Comparison of ENCODE assay signal across 23 cellular contexts in the genomic region with DNA sequence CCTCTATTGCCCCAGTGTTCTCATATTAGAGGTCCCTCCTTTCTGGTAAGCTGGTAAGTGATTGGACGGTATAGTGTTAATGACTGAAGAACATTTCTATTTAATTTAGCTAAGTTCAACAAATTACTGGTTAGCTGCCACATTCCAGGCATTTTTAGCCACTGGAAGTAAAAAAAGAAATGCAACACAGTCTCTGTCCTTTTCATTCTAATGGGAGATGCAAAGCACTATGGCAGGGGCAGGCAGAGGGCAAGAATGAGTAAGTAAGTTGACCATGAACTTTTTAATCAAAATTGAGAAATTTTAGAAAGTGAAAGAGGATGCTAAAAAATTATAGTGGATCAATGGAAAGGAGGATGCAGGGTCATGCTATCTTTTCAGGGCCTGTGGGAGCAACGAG.
"Had no signal": no experiment of that assay in that cellular context is flagged by ENCODE, and none has a peak within 500 bp of the region (broad histone marks: within the 10 kb centered on the region; RNA-seq: fewer than 3 reads in every experiment).

No MANE protein-coding gene starts in this region.

- DNase-seq: activated CD4-positive, alpha-beta T cell treated with anti-CD3 and anti-CD28 coated beads for 36 hours; activated CD4-positive, alpha-beta T cell treated with anti-CD3 and anti-CD28 coated beads, Interleukin-2, amount 50 U/mL, for 4 hours; activated CD4-positive, CD25-positive, alpha-beta regulatory T cell; activated effector memory CD4-positive, alpha-beta T cell treated with Interleukin-2 at 50 U/mL for 16 hours; activated naive CD4-positive, alpha-beta T cell treated with Interleukin-2 at 50 U/mL for 16 hours; activated T-cell treated with anti-CD3 and anti-CD28 coated beads for 4 hours; aorta; brain microvascular endothelial cell; head of caudate nucleus; hypothalamus; immature natural killer cell; kidney; left colon; sigmoid colon; stimulated activated CD4-positive, alpha-beta T cell treated with anti-CD3 and anti-CD28 coated beads, Interleukin-1b, Interleukin-23, amount 100 ng/mL, for 48 hours; stimulated activated CD4-positive, alpha-beta T cell treated with anti-CD3 and anti-CD28 coated beads, Interleukin-4, amount 100 ng/mL, for 4 hours; stimulated activated CD8-positive, alpha-beta memory T cell treated with anti-CD3 and anti-CD28 coated beads, Interleukin-4, amount 100 ng/mL, for 48 hours; stomach; T-helper 1 cell; thyroid gland; upper lobe of left lung had no signal

- H3K36me3 ChIP-seq: brain microvascular endothelial cell, sigmoid colon, stomach, thyroid gland, upper lobe of left lung, vagina had no signal

- H3K4me1 ChIP-seq: sigmoid colon, thyroid gland, upper lobe of left lung, vagina had no signal

- H3K27ac ChIP-seq: brain microvascular endothelial cell, sigmoid colon, stomach, thyroid gland, upper lobe of left lung, vagina had no signal

- H3K27me3 ChIP-seq: brain microvascular endothelial cell, sigmoid colon, stomach, thyroid gland, upper lobe of left lung, vagina had no signal

- H3K9me3 ChIP-seq: thyroid gland, vagina had no signal

- H3K4me3 ChIP-seq: sigmoid colon, smooth muscle cell, stomach, thyroid gland, upper lobe of left lung, vagina had no signal

- ATAC-seq: activated CD4-positive, alpha-beta T cell treated with anti-CD3 and anti-CD28 coated beads for 36 hours; left colon had no signal
